ENCODE assay signal across 29 cellular contexts in the genomic region with DNA sequence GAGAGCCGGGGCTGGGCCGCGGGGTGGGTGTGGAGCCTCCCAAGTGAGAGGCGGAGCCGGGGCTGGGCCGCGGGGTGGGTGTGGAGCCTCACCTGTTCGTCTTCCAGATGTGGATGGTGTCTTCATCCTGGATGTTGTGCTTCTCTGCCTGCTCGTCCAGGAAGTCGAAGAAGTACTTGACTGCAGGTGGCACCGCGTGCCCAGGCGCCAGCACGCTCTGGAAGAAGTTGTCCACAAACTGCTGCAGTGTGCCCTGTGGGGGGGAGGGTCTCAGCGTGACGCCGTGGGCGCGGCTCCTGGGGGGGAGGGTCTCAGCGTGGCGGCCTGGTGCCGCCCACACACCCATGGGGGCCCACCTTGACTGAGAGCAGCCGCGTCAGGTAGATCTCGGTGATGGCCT.
"Had no signal": no experiment of that assay in that cellular context is flagged by ENCODE, and none has a peak within 500 bp of the region (broad histone marks: within the 10 kb centered on the region; RNA-seq: fewer than 3 reads in every experiment).

No MANE protein-coding gene starts in this region.

- H3K27ac Mint-ChIP-seq: endodermal cell; mesothelial cell of epicardium; natural killer cell treated with Interleukin-12 subunit alpha and Interleukin-12 subunit beta and Interleukin-15 and Interleukin-18, amount 100 ng/mL, for 72 hours; progenitor cell of endocrine pancreas; stimulated activated naive B cell treated with anti-CD40 and anti-IgM and Interleukin-4, amounts not matched to agents 10 μg/mL and 1 μg/mL and 100 μg/mL, for 72 hours; stimulated activated naive CD8-positive, alpha-beta T cell treated with anti-CD3 and anti-CD28 coated beads, Interleukin-15, Interleukin-2, amounts not matched to agents 100 ng/mL and 50 ng/mL, for 24 hours had no signal

- DNase-seq: effector CD8-positive, alpha-beta T cell; endodermal cell; foreskin fibroblast; heart left ventricle; kidney; left lung; mesenchymal stem cell; mucosa of descending colon; naive B cell; right lobe of liver; small intestine; stimulated activated CD4-positive, alpha-beta T cell treated with anti-CD3 and anti-CD28 coated beads, Interleukin-15, amount 100 ng/mL, for 24 hours; stimulated activated CD4-positive, alpha-beta T cell treated with anti-CD3 and anti-CD28 coated beads, Interleukin-2, amount 100 ng/mL, for 48 hours; stimulated activated naive B cell treated with anti-CD40 and anti-IgM and Interleukin-4, amounts not matched to agents 10 μg/mL and 1 μg/mL and 100 μg/mL, for 72 hours; transverse colon; upper lobe of right lung; uterus had no signal

- H3K27me3 Mint-ChIP-seq: stimulated activated naive B cell treated with anti-CD40 and anti-IgM and Interleukin-4, amounts not matched to agents 10 μg/mL and 1 μg/mL and 100 μg/mL, for 72 hours had no signal

- H3K36me3 ChIP-seq: uterus had no signal

- H3K4me3 Mint-ChIP-seq: dendritic cell treated with granulocyte-macrophage colony-stimulating factor and Interleukin-4, amounts not matched to agents 40 ng/mL and 50 ng/mL, for 4 days; endodermal cell; mesothelial cell of epicardium; naive B cell; natural killer cell treated with Interleukin-12 subunit alpha and Interleukin-12 subunit beta and Interleukin-15 and Interleukin-18, amount 100 ng/mL, for 72 hours; neural crest cell; stimulated activated naive B cell treated with anti-CD40 and anti-IgM and Interleukin-4, amounts not matched to agents 10 μg/mL and 1 μg/mL and 100 μg/mL, for 72 hours; stimulated activated naive CD8-positive, alpha-beta T cell treated with anti-CD3 and anti-CD28 coated beads, Interleukin-15, Interleukin-2, amounts not matched to agents 100 ng/mL and 50 ng/mL, for 24 hours had no signal

- H3K27me3 ChIP-seq: gastroesophageal sphincter, heart left ventricle, hepatocyte, right lobe of liver, suprapubic skin, transverse colon, upper lobe of right lung, uterus had no signal

- H3K4me1 Mint-ChIP-seq: endodermal cell had no signal

- H3K4me1 ChIP-seq: left lung, parathyroid adenoma, transverse colon, upper lobe of right lung, uterus had no signal

- H3K9me3 Mint-ChIP-seq: dendritic cell treated with granulocyte-macrophage colony-stimulating factor and Interleukin-4, amounts not matched to agents 40 ng/mL and 50 ng/mL, for 4 days; mesothelial cell of epicardium; naive B cell; natural killer cell treated with Interleukin-12 subunit alpha and Interleukin-12 subunit beta and Interleukin-15 and Interleukin-18, amount 100 ng/mL, for 72 hours; neural crest cell; stimulated activated naive B cell treated with anti-CD40 and anti-IgM and Interleukin-4, amounts not matched to agents 10 μg/mL and 1 μg/mL and 100 μg/mL, for 72 hours; stimulated activated naive CD8-positive, alpha-beta T cell treated with anti-CD3 and anti-CD28 coated beads, Interleukin-15, Interleukin-2, amounts not matched to agents 100 ng/mL and 50 ng/mL, for 24 hours had no signal

- H3K4me3 ChIP-seq: gastroesophageal sphincter, heart left ventricle, hepatocyte, left lung, mucosa of descending colon, right lobe of liver, suprapubic skin, transverse colon, upper lobe of right lung, uterus had no signal

- H3K9me3 ChIP-seq: gastroesophageal sphincter, heart left ventricle, left lung, mucosa of descending colon, right lobe of liver, suprapubic skin, transverse colon, upper lobe of right lung, uterus had no signal

- H3K27ac ChIP-seq: epithelial cell of prostate, gastroesophageal sphincter, heart left ventricle, hepatocyte, left lung, parathyroid adenoma, right lobe of liver, suprapubic skin, transverse colon, upper lobe of right lung, uterus had no signal

- H3K36me3 Mint-ChIP-seq: naive B cell; natural killer cell treated with Interleukin-12 subunit alpha and Interleukin-12 subunit beta and Interleukin-15 and Interleukin-18, amount 100 ng/mL, for 72 hours had no signal

- ATAC-seq: esophagus mucosa; gastroesophageal sphincter; heart left ventricle; left lung; mucosa of descending colon; natural killer cell treated with Interleukin-12 subunit alpha and Interleukin-12 subunit beta and Interleukin-15 and Interleukin-18, amount 100 ng/mL, for 72 hours; right lobe of liver; stimulated activated naive B cell treated with anti-CD40 and anti-IgM and Interleukin-4, amounts not matched to agents 10 μg/mL and 1 μg/mL and 100 μg/mL, for 72 hours; upper lobe of right lung had no signal
